ENCODE assay signal across 8 cellular contexts in genomic region chr10:69914373-69915268, GRCh38.
DNase-seq lines count a peak whose midpoint lies in the region; ATAC-seq and TF ChIP-seq lines count a peak whose summit lies in the region.

No MANE protein-coding gene starts in this region.

- H3K4me1 ChIP-seq in KMS-11 (ENCODE audit: low read depth, poor library complexity, severe bottlenecking) (no peaks in the 10 kb centered on the region), heart right ventricle (peaks cover 0 to 33% (median 19%) of the 10 kb centered on the region in 9 donors), aorta (ENCODE audit: control insufficient read depth in 1 of 2, insufficient read depth in 2 of 2, low read length in 2 of 2) (peaks cover 0 to 2% of the 10 kb centered on the region in 2 donors)

- H3K27ac ChIP-seq in KMS-11 (no peak overlapping the region), heart right ventricle (no peak overlapping the region), aorta (ENCODE audit: low read depth in 1 of 2, low read length in 2 of 2) (no peak overlapping the region)

- H3K27ac Mint-ChIP-seq in activated naive CD8-positive, alpha-beta T cell treated with anti-CD3 and anti-CD28 coated beads, Interleukin-2, amount 50 U/mL, for 24 hours: no peak overlapping the region

- peaks cover 31% of the 10 kb centered on the region; the same call in 1 of the 2 replicates for H3K27me3 ChIP-seq in KMS-11 (ENCODE audit: insufficient read depth, low read depth)
- peaks cover 0 to 6% (median 0%) of the 10 kb centered on the region in 7 donors for H3K27me3 ChIP-seq in heart right ventricle
- H3K27me3 ChIP-seq in aorta (ENCODE audit: control insufficient read depth in 1 of 2, insufficient read depth in 2 of 2, low read length in 1 of 2): no peaks in the 10 kb centered on the region

- POLR2A ChIA-PET in GM10248 (lab: Yijun Ruan, JAX): no interaction called here

- H3K9ac ChIP-seq in KMS-11: no peak overlapping the region

- no peaks in the 10 kb centered on the region for H4K20me1 ChIP-seq in KMS-11 (ENCODE audit: insufficient read depth)

- no peak overlapping the region for H3K4me3 Mint-ChIP-seq in activated naive CD8-positive, alpha-beta T cell treated with anti-CD3 and anti-CD28 coated beads, Interleukin-2, amount 50 U/mL, for 24 hours

- peak; percentile 79 for DNase-seq in GM10248 (ENCODE audit: extremely low spot score)
- DNase-seq in SKM-1 treated with dmso at 0.1 percent for 144 hours (lab: John Stamatoyannopoulos, UW; ENCODE audit: unreplicated experiment): peak; percentile 21
- peak; percentile 69 for DNase-seq in activated naive CD8-positive, alpha-beta T cell treated with anti-CD3 and anti-CD28 coated beads, Interleukin-2, amount 50 U/mL, for 24 hours
- peak; percentile 70 to 71 for DNase-seq in heart right ventricle
- peak; percentile 45 for DNase-seq in putamen (ENCODE audit: low spot score)
- DNase-seq in aorta: peak; percentile 80 to 91

- H3K9me3 ChIP-seq in heart right ventricle (no peaks in the 10 kb centered on the region), aorta (ENCODE audit: control insufficient read depth, low read length) (no peaks in the 10 kb centered on the region)

- CTCF ChIA-PET in GM10248 (lab: Yijun Ruan, JAX): interaction anchor here (0.6 to 3.5 kb wide), 45 partner anchors 9 to 467 kb away, joined by 3 to 29 read pairs (median 4); partner anchors contain the start of gene NEUROG3

- H3K36me3 Mint-ChIP-seq in activated naive CD8-positive, alpha-beta T cell treated with anti-CD3 and anti-CD28 coated beads, Interleukin-2, amount 50 U/mL, for 24 hours (ENCODE audit: low read depth): no peaks in the 10 kb centered on the region

- peaks cover 1% of the 10 kb centered on the region for H3K27me3 Mint-ChIP-seq in activated naive CD8-positive, alpha-beta T cell treated with anti-CD3 and anti-CD28 coated beads, Interleukin-2, amount 50 U/mL, for 24 hours

- TF ChIP-seq CTCF in GM10248 (IDR thresholded peaks at IDR 0.05; ENCODE audit: control extremely low read depth, extremely low read depth, low read depth, missing control alignments) (peak; percentile 94), KMS-11 (conservative IDR thresholded peaks at IDR 0.05; ENCODE audit: low read depth, low read length) (peak; percentile 88), heart right ventricle (IDR thresholded peaks at IDR 0.05) (peak; percentile 80 to 95 (median 94))

- WGBS in heart right ventricle, 2 donors: 26 to 31% methylated on average over 13 of the region's 13 CpGs
- 11 to 15% methylated on average over 13 of the region's 13 CpGs for WGBS in aorta, 2 donors

- H3K4me3 ChIP-seq in KMS-11 (IDR thresholded peaks at IDR 0.05; ENCODE audit: insufficient read depth, low read depth, low read length): no peak overlapping the region
- no peak overlapping the region for H3K4me3 ChIP-seq in heart right ventricle
- no peak overlapping the region for H3K4me3 ChIP-seq in aorta (ENCODE audit: low read length in 2 of 2)

- no peaks in the 10 kb centered on the region for H3K9me3 Mint-ChIP-seq in activated naive CD8-positive, alpha-beta T cell treated with anti-CD3 and anti-CD28 coated beads, Interleukin-2, amount 50 U/mL, for 24 hours

- H3K4me2 ChIP-seq in KMS-11: no peak overlapping the region

- no peak overlapping the region for H2AFZ ChIP-seq in KMS-11 (ENCODE audit: low read depth)

- intact Hi-C loops in heart right ventricle (cut with DNase I) (loop anchor here (1.0 to 10.0 kb wide), 12 partner anchors 110 to 272 kb away; partner anchors contain the start of gene COL13A1 (in 7 of the 10)), aorta (cut with DNase I) (loop anchor here (2.0 to 10.0 kb wide), 6 partner anchors 112 to 402 kb away; partner anchors contain the start of gene COL13A1 (in 2 of the 2))

- peak; percentile 57 for ATAC-seq in activated naive CD8-positive, alpha-beta T cell treated with anti-CD3 and anti-CD28 coated beads, Interleukin-2, amount 50 U/mL, for 24 hours
- ATAC-seq in heart right ventricle (peak; percentile 50 to 80 (median 76)), aorta (ENCODE audit: low FRiP score) (peak; percentile 68), HG02571 (IDR thresholded peaks at IDR 0.05; ENCODE audit: unreplicated experiment) (no peak)

- H3K36me3 ChIP-seq in KMS-11 (ENCODE audit: insufficient read depth) (no peaks in the 10 kb centered on the region), heart right ventricle (no peaks in the 10 kb centered on the region), aorta (ENCODE audit: control insufficient read depth in 1 of 2, insufficient read depth in 2 of 2, low read length in 1 of 2) (no peaks in the 10 kb centered on the region)

- H3K79me2 ChIP-seq in KMS-11 (ENCODE audit: insufficient read depth, low read depth): no peaks in the 10 kb centered on the region

- H3K4me1 Mint-ChIP-seq in activated naive CD8-positive, alpha-beta T cell treated with anti-CD3 and anti-CD28 coated beads, Interleukin-2, amount 50 U/mL, for 24 hours: no peaks in the 10 kb centered on the region

Comparison
In these comparisons a context has a peak if more than half of its experiments do, and no peak if none do; other contexts are left out.
1. DNase-seq: peak in every context shown above with its lines; median percentile 86 in aorta; 79 in GM10248; 70 in heart right ventricle; 69 in activated naive CD8-positive, alpha-beta T cell treated with anti-CD3 and anti-CD28 coated beads, Interleukin-2, amount 50 U/mL, for 24 hours; 45 in putamen; 21 in SKM-1 treated with dmso at 0.1 percent for 144 hours.